6 cellular contexts compared by ENCODE assay signal in genomic region chr2:189243843-189244242, GRCh38.
DNase-seq lines count a peak whose midpoint lies in the region; ATAC-seq, FAIRE-seq and TF ChIP-seq lines count a peak whose summit lies in the region.
"Not testable (repeated sequence)": the region's sequence is repeated elsewhere in the genome, so short reads cannot be mapped to it uniquely, and the experiment has no call there.

No MANE protein-coding gene starts in this region.

- H3K4me3 Mint-ChIP-seq in activated naive CD4-positive, alpha-beta T cell treated with anti-CD3 and anti-CD28 coated beads, Interleukin-2, amount 50 U/mL, for 24 hours; activated naive CD8-positive, alpha-beta T cell; endodermal cell: not testable (repeated sequence)

- WGBS in A549 (ENCODE audit: missing lambda C conversion rate), result 69% methylated on average over 1 of the region's 1 CpG
- WGBS in endodermal cell (ENCODE audit: insufficient coverage in 1 of 2, insufficient read length in 1 of 2), 2 experiments, result 91% methylated on average over 1 of the region's 1 CpG

- not testable (repeated sequence) for H3K27me3 Mint-ChIP-seq in activated naive CD4-positive, alpha-beta T cell treated with anti-CD3 and anti-CD28 coated beads, Interleukin-2, amount 50 U/mL, for 24 hours; activated naive CD8-positive, alpha-beta T cell; endodermal cell (ENCODE audit: insufficient read depth)

- H3K36me3 Mint-ChIP-seq in activated naive CD4-positive, alpha-beta T cell treated with anti-CD3 and anti-CD28 coated beads, Interleukin-2, amount 50 U/mL, for 24 hours, result peaks cover 12% of the 10 kb centered on the region
- H3K36me3 Mint-ChIP-seq in activated naive CD8-positive, alpha-beta T cell, result peaks cover 23% of the 10 kb centered on the region
- peaks cover 18% of the 10 kb centered on the region for H3K36me3 Mint-ChIP-seq in endodermal cell (ENCODE audit: low read depth)

- ATAC-seq in A549, result not testable (repeated sequence)

- POLR2A ChIA-PET in A549 (lab: Yijun Ruan, JAX); HEK293 (lab: Yijun Ruan, JAX): not testable (repeated sequence)

- intact Hi-C loops in posterior vena cava (cut with DNase I), result not testable (repeated sequence)

- H3K4me1 ChIP-seq in A549; HEK293 (ENCODE audit: control insufficient read depth, insufficient read depth, low read length); endodermal cell (ENCODE audit: control insufficient read depth, insufficient read depth, low read length): not testable (repeated sequence)

- CTCF ChIA-PET in A549 (lab: Yijun Ruan, JAX); HEK293 (lab: Yijun Ruan, JAX): not testable (repeated sequence)

- H3K27ac Mint-ChIP-seq in activated naive CD4-positive, alpha-beta T cell treated with anti-CD3 and anti-CD28 coated beads, Interleukin-2, amount 50 U/mL, for 24 hours, result peak overlapping the region; percentile 84
- peak overlapping the region; percentile 51 for H3K27ac Mint-ChIP-seq in activated naive CD8-positive, alpha-beta T cell
- H3K27ac Mint-ChIP-seq in endodermal cell, result not testable (repeated sequence)

- H3K36me3 ChIP-seq in HEK293 (ENCODE audit: control insufficient read depth in 2 of 2, insufficient read depth in 1 of 2, low read length in 2 of 2); endodermal cell (ENCODE audit: control insufficient read depth, insufficient read depth, low read length): not testable (repeated sequence)

- peaks cover 24% of the 10 kb centered on the region for H3K9me3 Mint-ChIP-seq in activated naive CD4-positive, alpha-beta T cell treated with anti-CD3 and anti-CD28 coated beads, Interleukin-2, amount 50 U/mL, for 24 hours
- H3K9me3 Mint-ChIP-seq in activated naive CD8-positive, alpha-beta T cell (ENCODE audit: low read depth), result peaks cover 17% of the 10 kb centered on the region
- peaks cover 42% of the 10 kb centered on the region for H3K9me3 Mint-ChIP-seq in endodermal cell

- peaks cover 20% of the 10 kb centered on the region for H3K4me1 Mint-ChIP-seq in activated naive CD4-positive, alpha-beta T cell treated with anti-CD3 and anti-CD28 coated beads, Interleukin-2, amount 50 U/mL, for 24 hours
- H3K4me1 Mint-ChIP-seq in activated naive CD8-positive, alpha-beta T cell (ENCODE audit: low read depth); endodermal cell: not testable (repeated sequence)

- not testable (repeated sequence) for TF ChIP-seq POLR2A in A549 (IDR thresholded peaks at IDR 0.05; ENCODE audit: low read length)

- TF ChIP-seq CTCF in A549 (IDR thresholded peaks at IDR 0.05); HEK293 (tag by site-specific recombination; IDR thresholded peaks at IDR 0.05); endodermal cell (conservative IDR thresholded peaks at IDR 0.05): not testable (repeated sequence)

- not testable (repeated sequence) for H3K9ac ChIP-seq in endodermal cell (ENCODE audit: extremely low read depth, low read length, poor library complexity, severe bottlenecking)

- not testable (repeated sequence) for H3K27ac ChIP-seq in A549; HEK293 (ENCODE audit: extremely low read depth, low read depth, low read length); endodermal cell (ENCODE audit: low read depth, low read length)

- TF ChIP-seq EP300 in A549 (IDR thresholded peaks at IDR 0.05), result not testable (repeated sequence)

- H3K4me3 ChIP-seq in A549; HEK293 (ENCODE audit: low read depth, low read length): not testable (repeated sequence)
- H3K4me3 ChIP-seq in endodermal cell (ENCODE audit: low read length), result peak overlapping the region; percentile 23

- not testable (repeated sequence) for TF ChIP-seq RAD21 in A549 (conservative IDR thresholded peaks at IDR 0.05 in 1 of 2, IDR thresholded peaks at IDR 0.05 in 1 of 2)

- not testable (repeated sequence) for DNase-seq in A549 (ENCODE audit: low read depth in 1 of 2, low spot score in 1 of 2); endodermal cell
- DNase-seq in posterior vena cava (ENCODE audit: low spot score), result peak; percentile 62

- H3K9me3 ChIP-seq in A549 (peaks cover 13% of the 10 kb centered on the region), endodermal cell (ENCODE audit: control insufficient read depth, low read length) (peaks cover 30% of the 10 kb centered on the region)
- not testable (repeated sequence) for H3K9me3 ChIP-seq in HEK293 (ENCODE audit: control insufficient read depth, insufficient read depth, low read depth, low read length)

- not testable (repeated sequence) for H3K4me2 ChIP-seq in A549

- not testable (repeated sequence) for H3K27me3 ChIP-seq in endodermal cell (ENCODE audit: control insufficient read depth, insufficient read depth, low read length, poor library complexity, severe bottlenecking)

- FAIRE-seq in A549 (lab: Jason Lieb, UNC), result not testable (repeated sequence)

TF ChIP-seq in A549, 52 proteins besides CTCF, POLR2A, EP300 and RAD21:
- TF ChIP-seq ZFP36 (IDR thresholded peaks at IDR 0.05; ENCODE audit: borderline replicate concordance, partially characterized antibody), result peak; percentile 77

TF ChIP-seq in HEK293, 187 proteins besides CTCF, POLR2A, EP300 and RAD21:
- TF ChIP-seq ZNF585B (tag by site-specific recombination; IDR thresholded peaks at IDR 0.05), result peak; percentile 75
TF ChIP-seq in HEK293: peak in this region for 1; not testable (repeated sequence) for 186.
